In the genomic region with DNA sequence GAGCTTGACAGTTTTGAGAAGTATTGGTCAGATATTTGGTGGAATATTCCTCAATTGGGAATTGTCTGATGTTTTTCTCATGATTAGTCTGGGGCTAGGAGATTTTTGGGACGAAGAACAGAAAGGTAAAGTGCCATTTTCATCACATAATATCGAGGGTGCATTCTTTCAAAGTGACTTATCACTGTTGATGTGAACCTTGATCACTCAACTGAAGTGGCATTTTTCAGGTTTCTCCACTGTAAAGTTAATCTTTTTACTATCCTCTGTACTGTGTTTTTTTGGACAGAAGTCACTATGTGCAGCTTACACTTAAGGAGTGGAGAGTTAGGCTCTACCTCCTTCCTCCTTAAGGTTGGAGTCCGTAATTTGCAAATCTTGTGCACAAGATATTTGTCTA, we compare ENCODE assay signal across 7 cellular contexts. TPM values are rescaled to one million over a fixed set of nuclear protein-coding genes. Genes with fewer than 3 reads are reported as not detected.
"Had no signal": no experiment of that assay in that cellular context is flagged by ENCODE, and none has a peak within 500 bp of the region (broad histone marks: within the 10 kb centered on the region; RNA-seq: fewer than 3 reads in every experiment).

No MANE protein-coding gene starts in this region.

- DNase-seq: IMR-90, KBM-7 had no signal

- FAIRE-seq: HTR-8/SVneo, K562 had no signal

- H3K27ac ChIP-seq: HL-60 had no signal

- H3K4me3 ChIP-seq: K562 had no signal

- ATAC-seq: K562 had no signal

RNA-seq across cellular contexts. Expression of a gene that starts 39.2 kb away (rescaled TPM):
- total RNA-seq: HT-29, K562 had no signal
- polyA plus RNA-seq: IgD-negative memory B cell, K562 had no signal
